In the genomic region with DNA sequence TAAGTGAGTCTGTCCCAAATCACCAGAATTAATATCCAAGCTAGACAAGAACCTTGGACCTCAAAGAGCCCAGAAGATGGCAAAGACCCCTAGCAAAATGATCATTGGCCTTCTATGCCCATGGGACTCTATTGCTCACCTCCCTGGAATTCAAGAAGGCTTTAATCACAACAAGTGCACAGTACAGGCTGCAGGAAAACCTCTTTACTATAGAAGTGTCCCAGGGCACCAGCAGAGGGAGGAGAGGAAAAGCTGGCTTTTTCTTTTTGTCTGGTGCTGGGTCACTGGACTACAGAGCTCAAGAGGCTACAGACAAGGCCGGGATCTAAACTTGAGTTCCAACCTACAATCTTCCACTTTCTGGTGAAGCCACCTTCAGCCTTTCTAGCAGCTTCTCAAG, we compare ENCODE assay signal across 12 cellular contexts.
DNase-seq lines count a peak whose midpoint lies in the region; ATAC-seq, FAIRE-seq and TF ChIP-seq lines count a peak whose summit lies in the region.
"Had no signal": no experiment of that assay in that cellular context is flagged by ENCODE, and none has a peak within 500 bp of the region (broad histone marks: within the 10 kb centered on the region; RNA-seq: fewer than 3 reads in every experiment).

No MANE protein-coding gene starts in this region.

- DNase-seq in GM03348 (ENCODE audit: low spot score): peak; percentile 62
- no peak for DNase-seq in foreskin keratinocyte
- no peak for DNase-seq in small intestine
- no peak for DNase-seq in HEK293T (ENCODE audit: extremely low spot score)
- no peak for DNase-seq in NCI-H187 treated with DMSO at 0.1 percent for 48 hours (lab: John Stamatoyannopoulos, UW)
- DNase-seq in GF-D8 (lab: John Stamatoyannopoulos, UW): no peak
- DNase-seq in stimulated activated naive CD4-positive, alpha-beta T cell (lab: John Stamatoyannopoulos, UW): no peak
- DNase-seq: activated T-cell treated with anti-CD3 and anti-CD28 coated beads, Interleukin-2, amount 50 U/mL, for 1 hour; effector memory CD8-positive, alpha-beta T cell; NCI-H1105 treated with DMSO at 0.1 percent for 48 hours had no signal

- 36 to 91% (median 89%) methylated on average over 1 of the region's 1 CpG for WGBS in small intestine, 3 donors

- H3K27me3 ChIP-seq in foreskin keratinocyte (no peaks in the 10 kb centered on the region), small intestine (ENCODE audit: control insufficient read depth in 2 of 2, insufficient read depth in 2 of 2, low read length in 2 of 2) (no peaks in the 10 kb centered on the region)
- H3K27me3 ChIP-seq: SJSA1 had no signal

- H3K4me3 ChIP-seq in WI38 (ENCODE audit: low read depth, low read length) (no peak overlapping the region), small intestine (ENCODE audit: low read depth in 1 of 2, low read length in 2 of 2) (no peak overlapping the region)
- H3K4me3 ChIP-seq: SJSA1 had no signal

- H3K4me1 ChIP-seq in foreskin keratinocyte (peaks cover 8% of the 10 kb centered on the region), small intestine (ENCODE audit: control insufficient read depth in 2 of 2, insufficient read depth in 1 of 2, low read depth in 1 of 2, low read length in 1 of 2) (peaks cover 4 to 34% of the 10 kb centered on the region in 2 donors)

- H3K36me3 ChIP-seq in small intestine (ENCODE audit: control insufficient read depth in 2 of 2, insufficient read depth in 2 of 2, low read length in 2 of 2): no peaks in the 10 kb centered on the region
- H3K36me3 ChIP-seq: SJSA1 had no signal

- POLR2A ChIA-PET in HEK293T (lab: Yijun Ruan, JAX): interaction anchor here (1.4 to 1.9 kb wide), 2 partner anchors 19 to 89 kb away, joined by 4 to 13 read pairs; partner anchors contain the start of gene PPP1CB

- peak; percentile 51 for ATAC-seq in foreskin keratinocyte
- ATAC-seq: effector memory CD8-positive, alpha-beta T cell had no signal

- no peak for FAIRE-seq in small intestine (lab: Jason Lieb, UNC)

- H3K27ac ChIP-seq in foreskin keratinocyte: no peak overlapping the region
- peak overlapping the region; percentile 57 to 94 for H3K27ac ChIP-seq in small intestine (ENCODE audit: low read depth in 1 of 2, low read length in 1 of 2)
- H3K27ac ChIP-seq: SJSA1 had no signal

- CTCF ChIA-PET in HEK293T (lab: Yijun Ruan, JAX): interaction anchor here (0.6 to 1.3 kb wide), 2 partner anchors 13 to 69 kb away, joined by 3 to 6 read pairs; no protein-coding TSS in a partner anchor

- H3K9me3 ChIP-seq in small intestine (ENCODE audit: control insufficient read depth, low read depth): no peaks in the 10 kb centered on the region
- H3K9me3 ChIP-seq: SJSA1 had no signal

- TF ChIP-seq CTCF in WI38 (IDR thresholded peaks at IDR 0.05; ENCODE audit: low read depth, low read length): peak; percentile 50
- TF ChIP-seq CTCF in foreskin keratinocyte (conservative IDR thresholded peaks at IDR 0.05): peak; percentile 23

TF ChIP-seq in HEK293T, 16 proteins besides CTCF, POLR2A, EP300 and RAD21:
- TF ChIP-seq CTBP1 (IDR thresholded peaks at IDR 0.05; ENCODE audit: borderline replicate concordance) (no peak), ARNT (IDR thresholded peaks at IDR 0.05) (no peak), NFRKB (IDR thresholded peaks at IDR 0.05) (no peak)
